15 cellular contexts compared by ENCODE assay signal in genomic region chr4:157012781-157013180, GRCh38. TPM values are rescaled to one million over a fixed set of nuclear protein-coding genes. Genes with fewer than 3 reads are reported as not detected.
DNase-seq lines count a peak whose midpoint lies in the region; ATAC-seq and TF ChIP-seq lines count a peak whose summit lies in the region.
"Had no signal": no experiment of that assay in that cellular context is flagged by ENCODE, and none has a peak within 500 bp of the region (broad histone marks: within the 10 kb centered on the region; RNA-seq: fewer than 3 reads in every experiment).

No MANE protein-coding gene starts in this region.

- H3K9ac ChIP-seq in HCT116 (ENCODE audit: low read length): no peak overlapping the region

- no TSS peak for BruUV-seq in HCT116 (replicated peaks; lab: Mats Ljungman, UMichigan)

- TF ChIP-seq POLR2A in HCT116 (IDR thresholded peaks at IDR 0.05; ENCODE audit: borderline replicate concordance, extremely low read depth, insufficient read depth, insufficient read length) (no peak), testis (IDR thresholded peaks at IDR 0.05) (no peak)

- peak; percentile 15; the same call in 1 of the 2 replicates for ATAC-seq in HCT116
- ATAC-seq: activated CD8-positive, alpha-beta memory T cell treated with anti-CD3 and anti-CD28 coated beads, Interleukin-2, amount 10 ng/mL, durations not matched to agents 7 days and 5 days; Right ventricle myocardium inferior; T-helper 17 cell had no signal

- H3K9me2 ChIP-seq in HCT116 (ENCODE audit: insufficient read depth) (no peaks in the 10 kb centered on the region; the same call in 1 of the 2 replicates), hepatocyte (replicated peaks; ENCODE audit: insufficient read depth) (no peaks in the 10 kb centered on the region)

- H3K27me3 ChIP-seq in HCT116 (ENCODE audit: insufficient read depth, low read length) (no peaks in the 10 kb centered on the region), hepatocyte (no peaks in the 10 kb centered on the region), testis (no peaks in the 10 kb centered on the region)
- H3K27me3 ChIP-seq: esophagus squamous epithelium, pancreas had no signal

- intact Hi-C loops in HCT116 (cut with micrococcal nuclease): no loop called here
- intact Hi-C loops in testis (cut with DNase I; ENCODE audit: low total_unique reads): no loop called here
- intact Hi-C loops in posterior cingulate gyrus (cut with DNase I): no loop called here

- 77% methylated on average over 2 of the region's 2 CpGs for WGBS in hepatocyte (ENCODE audit: low lambda C conversion rate, missing lambda C conversion rate)
- 77 to 85% methylated on average over 2 of the region's 2 CpGs for WGBS in testis, 2 donors

- POLR2A ChIA-PET in HCT116 (lab: Charles Lee): interaction anchor here (1.0 kb wide), 1 partner anchor 13 kb away, joined by 3 read pairs; no protein-coding TSS in a partner anchor

- CTCF ChIA-PET in HCT116 (lab: Charles Lee): interaction anchor here (1.5 kb wide), 1 partner anchor 33 kb away, joined by 3 read pairs; no protein-coding TSS in a partner anchor

- no peak for TF ChIP-seq RAD21 in HCT116 (IDR thresholded peaks at IDR 0.05; ENCODE audit: low read depth)

- H3K4me2 ChIP-seq in HCT116 (ENCODE audit: low read length): peak overlapping the region; percentile 6; the same call in 1 of the 2 replicates
- no peak overlapping the region for H3K4me2 ChIP-seq in hepatocyte

- H3K4me1 ChIP-seq in HCT116 (ENCODE audit: control insufficient read depth in 1 of 2, insufficient read depth in 2 of 2, low read length in 2 of 2): peaks cover 0 to 19% of the 10 kb centered on the region in 2 experiments; a peak in 2 of 4 replicates
- H3K4me1 ChIP-seq in hepatocyte (ENCODE audit: insufficient read depth): no peaks in the 10 kb centered on the region
- no peaks in the 10 kb centered on the region for H3K4me1 ChIP-seq in testis
- H3K4me1 ChIP-seq: esophagus squamous epithelium, pancreas had no signal

- H3K27ac ChIP-seq in HCT116 (ENCODE audit: low read depth, low read length) (no peak overlapping the region), hepatocyte (no peak overlapping the region), testis (no peak overlapping the region)
- H3K27ac ChIP-seq: esophagus squamous epithelium, pancreas, skin epidermis, thoracic aorta had no signal

- no peak for TF ChIP-seq CTCF in HCT116 (IDR thresholded peaks at IDR 0.05 in 2 of 3, conservative IDR thresholded peaks at IDR 0.05 in 1 of 3; ENCODE audit: borderline replicate concordance in 1 of 3, insufficient read depth in 1 of 3, low read depth in 2 of 3, low read length in 2 of 3)
- no peak for TF ChIP-seq CTCF in hepatocyte (IDR thresholded peaks at IDR 0.05; ENCODE audit: poor library complexity)
- no peak for TF ChIP-seq CTCF in testis (IDR thresholded peaks at IDR 0.05)

- no peaks in the 10 kb centered on the region for H3K79me2 ChIP-seq in HCT116 (ENCODE audit: insufficient read depth, low read length)
- H3K79me2 ChIP-seq in hepatocyte: no peaks in the 10 kb centered on the region

- no peak overlapping the region for H3K4me3 ChIP-seq in HCT116 (replicated peaks in 1 of 2; ENCODE audit: low read depth in 1 of 2, low read length in 2 of 2)
- H3K4me3 ChIP-seq in hepatocyte: no peak overlapping the region
- H3K4me3 ChIP-seq in testis: no peak overlapping the region
- H3K4me3 ChIP-seq: esophagus squamous epithelium, pancreas, skin epidermis, thoracic aorta had no signal

- H3K9me3 ChIP-seq in HCT116 (ENCODE audit: control insufficient read depth in 1 of 2, insufficient read depth in 1 of 2, low read depth in 1 of 2, low read length in 2 of 2) (no peaks in the 10 kb centered on the region), hepatocyte (ENCODE audit: low read depth) (no peaks in the 10 kb centered on the region), testis (no peaks in the 10 kb centered on the region)
- H3K9me3 ChIP-seq: esophagus squamous epithelium, pancreas, thoracic aorta had no signal

- H2AFZ ChIP-seq in HCT116 (ENCODE audit: low read depth, low read length, poor library complexity, severe bottlenecking): peak overlapping the region; percentile 79
- no peak overlapping the region for H2AFZ ChIP-seq in hepatocyte

- no peak for DNase-seq in HCT116 (ENCODE audit: low read depth, low spot score)
- DNase-seq in amniotic epithelial cell (ENCODE audit: low read depth): peak; percentile 92
- peak; percentile 6 for DNase-seq in hepatocyte (ENCODE audit: low spot score)
- DNase-seq in stimulated activated naive CD4-positive, alpha-beta T cell treated with Interleukin-2 at 50 U/mL for 16 hours (lab: John Stamatoyannopoulos, UW): no peak
- DNase-seq in testis: no peak
- no peak for DNase-seq in mucosa of gallbladder (ENCODE audit: low spot score)
- DNase-seq in posterior cingulate gyrus: no peak
- DNase-seq: activated CD8-positive, alpha-beta memory T cell treated with anti-CD3 and anti-CD28 coated beads, Interleukin-2, amount 10 ng/mL, durations not matched to agents 7 days and 5 days; esophagus squamous epithelium; NCI-H345; pancreas; T-helper 17 cell had no signal

- H3K36me3 ChIP-seq in HCT116 (ENCODE audit: control insufficient read depth in 1 of 2, insufficient read depth in 2 of 2, low read length in 2 of 2): no peaks in the 10 kb centered on the region
- H3K36me3 ChIP-seq in hepatocyte (replicated peaks; ENCODE audit: insufficient read depth, low read depth): no peaks in the 10 kb centered on the region
- no peaks in the 10 kb centered on the region for H3K36me3 ChIP-seq in testis (ENCODE audit: low read depth, missing control alignments)
- H3K36me3 ChIP-seq: esophagus squamous epithelium, pancreas, thoracic aorta had no signal

- RAD21 ChIA-PET in HCT116 (lab: Charles Lee; ENCODE audit: low non-redundant PET in 1 of 2, low total read pairs in 2 of 2, uncharacterized antibody in 2 of 2, unreplicated experiment in 2 of 2): no interaction called here

- H4K20me1 ChIP-seq in HCT116 (ENCODE audit: insufficient read depth): no peaks in the 10 kb centered on the region
- no peaks in the 10 kb centered on the region for H4K20me1 ChIP-seq in hepatocyte (ENCODE audit: insufficient read depth, poor library complexity, severe bottlenecking)

TF ChIP-seq in HCT116, 20 proteins besides CTCF, POLR2A, EP300 and RAD21:
- TF ChIP-seq EZH2 (IDR thresholded peaks at IDR 0.05) (no peak), POLR2AphosphoS5 (IDR thresholded peaks at IDR 0.05; ENCODE audit: low read depth, low read length) (no peak), REST (IDR thresholded peaks at IDR 0.05; ENCODE audit: low read depth) (no peak), FOSL1 (IDR thresholded peaks at IDR 0.05; ENCODE audit: low read depth) (no peak), ZFX (IDR thresholded peaks at IDR 0.05) (no peak)

RNA-seq across cellular contexts. Expression of gene PDGFC, which starts 41.2 kb away (rescaled TPM):
- 9.8 TPM for total RNA-seq in HCT116 (2021; ENCODE audit: unreplicated experiment)
- 7.5 and 9.3 TPM in 2 replicates for polyA plus RNA-seq in HCT116 (2012)
- total RNA-seq in hepatocyte: 58.7 and 63.3 TPM in 2 replicates
- 30.2 and 35.5 TPM in 2 replicates for polyA plus RNA-seq in hepatocyte
- total RNA-seq in testis: 1 to 10 TPM; 7.8 to 9.4 TPM
- polyA plus RNA-seq in testis (ENCODE audit: insufficient read depth, low read depth, low replicate concordance): 13.8 TPM
- total RNA-seq in mucosa of gallbladder: 45.2 TPM
- total RNA-seq: activated CD8-positive, alpha-beta memory T cell treated with anti-CD3 and anti-CD28 coated beads, Interleukin-2, amount 10 ng/mL, durations not matched to agents 7 days and 5 days had no signal

Comparison
In these comparisons a context has a peak if more than half of its experiments do, and no peak if none do; other contexts are left out.
1. DNase-seq: peak in amniotic epithelial cell (single experiment) and hepatocyte (single experiment); none in HCT116 (single experiment), stimulated activated naive CD4-positive, alpha-beta T cell treated with Interleukin-2 at 50 U/mL for 16 hours (single experiment), testis (single experiment), mucosa of gallbladder (single experiment) and posterior cingulate gyrus (0 of 10).